In the genomic region with DNA sequence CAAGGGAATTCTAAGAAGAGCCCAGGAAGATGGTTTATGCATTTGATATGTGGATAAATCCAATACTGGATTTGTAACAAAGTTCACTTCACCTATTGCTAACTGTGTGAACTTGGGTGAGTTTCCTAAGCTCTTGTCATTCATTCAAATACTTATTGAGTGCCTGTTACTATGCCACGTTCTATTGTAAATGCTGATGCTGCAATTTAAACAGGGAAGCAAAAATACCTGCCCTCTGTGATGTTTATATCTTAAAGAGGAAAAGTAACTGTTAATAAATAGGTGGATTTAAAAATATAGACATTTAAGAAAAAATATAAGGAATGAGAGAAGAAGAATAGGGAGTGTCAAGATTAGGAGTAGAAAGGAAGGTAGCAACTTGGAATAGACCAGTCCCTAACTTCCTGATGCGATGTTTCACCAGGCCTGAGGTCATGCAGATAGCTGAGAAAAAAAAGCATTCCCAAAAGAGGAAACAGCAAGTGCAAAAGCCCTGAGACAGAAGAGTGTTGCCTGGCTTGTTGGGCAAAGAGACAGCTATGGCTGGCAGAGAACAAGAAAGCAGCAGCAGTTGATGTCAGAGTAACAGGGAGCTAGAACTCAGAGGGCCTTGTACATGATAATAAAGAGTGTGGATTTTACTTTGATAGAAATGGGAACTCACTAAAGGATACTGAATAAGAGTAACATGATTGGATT, we compare ENCODE assay signal across 1 cellular context.
TF ChIP-seq lines count a peak whose summit lies in the region.

No MANE protein-coding gene starts in this region.

TF ChIP-seq in H1, 55 proteins besides CTCF, POLR2A, EP300 and RAD21:
- TF ChIP-seq SUZ12 (IDR thresholded peaks at IDR 0.05; ENCODE audit: low read length) (no peak), BACH1 (IDR thresholded peaks at IDR 0.05; ENCODE audit: low read length) (no peak), TBP (IDR thresholded peaks at IDR 0.05; ENCODE audit: low read depth, low read length) (no peak), TAF1 (IDR thresholded peaks at IDR 0.05; ENCODE audit: low read depth, low read length) (no peak), MAFK (IDR thresholded peaks at IDR 0.05; ENCODE audit: low read depth, low read length) (peak; percentile 66; the same call in 1 of the 2 replicates), RBBP5 (IDR thresholded peaks at IDR 0.05; ENCODE audit: borderline replicate concordance, low read depth, low read length) (no peak), EGR1 (IDR thresholded peaks at IDR 0.05; ENCODE audit: borderline replicate concordance, low read depth, low read length) (no peak)
- TF ChIP-seq, protein P1, sequence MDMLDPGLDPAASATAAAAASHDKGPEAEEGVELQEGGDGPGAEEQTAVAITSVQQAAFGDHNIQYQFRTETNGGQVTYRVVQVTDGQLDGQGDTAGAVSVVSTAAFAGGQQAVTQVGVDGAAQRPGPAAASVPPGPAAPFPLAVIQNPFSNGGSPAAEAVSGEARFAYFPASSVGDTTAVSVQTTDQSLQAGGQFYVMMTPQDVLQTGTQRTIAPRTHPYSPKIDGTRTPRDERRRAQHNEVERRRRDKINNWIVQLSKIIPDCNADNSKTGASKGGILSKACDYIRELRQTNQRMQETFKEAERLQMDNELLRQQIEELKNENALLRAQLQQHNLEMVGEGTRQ (IDR thresholded peaks at IDR 0.05; ENCODE audit: low read length): no peak
TF ChIP-seq in H1: peak in this region for 1.
